Comparison of ENCODE assay signal across 8 cellular contexts in genomic region chr7:75879771-75880184, GRCh38. TPM values are rescaled to one million over a fixed set of nuclear protein-coding genes. Genes with fewer than 3 reads are reported as not detected.
DNase-seq lines count a peak whose midpoint lies in the region; ATAC-seq, FAIRE-seq and TF ChIP-seq lines count a peak whose summit lies in the region.

No MANE protein-coding gene starts in this region.

- H3K9me3 ChIP-seq in K562 (replicated peaks; ENCODE audit: control insufficient read depth, insufficient read depth, low read depth, low read length) (no peaks in the 10 kb centered on the region), lung (ENCODE audit: control insufficient read depth in 2 of 2, insufficient read depth in 1 of 2, low read length in 1 of 2) (no peaks in the 10 kb centered on the region)

- peak overlapping the region; percentile 65 for H3K4me3 ChIP-seq in K562
- peak overlapping the region; percentile 85 for H3K4me3 ChIP-seq in lung
- H3K4me3 ChIP-seq in urinary bladder (ENCODE audit: low read depth, low read length), result peak overlapping the region; percentile 69

- in situ Hi-C loops in K562 (cut with MboI), result no loop called here

- TF ChIP-seq POLR2A in K562 (conservative IDR thresholded peaks at IDR 0.05), result no peak

- peak; percentile 74 for TF ChIP-seq EP300 in K562 (IDR thresholded peaks at IDR 0.05; ENCODE audit: low read length)

- intact Hi-C loops in K562 (cut with micrococcal nuclease), result no loop called here

- POLR2A ChIA-PET in K562 (lab: Yijun Ruan, JAX), result interaction anchor here (1.3 kb wide), 1 partner anchor 22 kb away, joined by 5 read pairs; no protein-coding TSS in a partner anchor

- H3K4me1 ChIP-seq in K562 (replicated peaks in 1 of 2; ENCODE audit: control insufficient read depth in 2 of 2, insufficient read depth in 2 of 2, low read length in 2 of 2) (peaks cover 21 to 22% of the 10 kb centered on the region in 2 experiments), lung (ENCODE audit: control insufficient read depth in 2 of 2, insufficient read depth in 2 of 2, low read length in 2 of 2) (peaks cover 2 to 9% of the 10 kb centered on the region in 2 donors), urinary bladder (ENCODE audit: insufficient read depth) (no peaks in the 10 kb centered on the region)

- peak in 2 of 3 experiments; percentile 71 to 79 for DNase-seq in NCI-H1417 (lab: John Stamatoyannopoulos, UW)
- no peak for DNase-seq in NCI-H1417 treated with DMSO at 0.1 percent for 48 hours (lab: John Stamatoyannopoulos, UW)
- peak; percentile 43 for DNase-seq in NCI-H2171 treated with DMSO at 0.1 percent for 48 hours (lab: John Stamatoyannopoulos, UW)
- peak in 1 of 4 experiments; percentile 39 for DNase-seq in K562 (ENCODE audit: extremely low read depth in 1 of 4, low spot score in 3 of 4)
- no peak for DNase-seq in lung (ENCODE audit: low spot score)
- no peak for DNase-seq in GOT3 (lab: John Stamatoyannopoulos, UW)
- DNase-seq in HuH-7 (ENCODE audit: low spot score), result no peak

- H3K27ac ChIP-seq in K562 (ENCODE audit: extremely low read depth, low read depth, low read length) (peak overlapping the region; percentile 59; the same call in 2 of the 3 replicates), lung (ENCODE audit: low read depth in 1 of 2, low read length in 1 of 2) (peak overlapping the region in 1 of 2 donors; percentile 88), urinary bladder (ENCODE audit: low read depth) (no peak overlapping the region)

- H3K9ac ChIP-seq in K562 (ENCODE audit: insufficient read depth in 1 of 2, low read depth in 2 of 2, low read length in 2 of 2), result peak overlapping the region; percentile 72 to 99; a peak in 2 of 4 replicates

- H3K27me3 ChIP-seq in K562 (ENCODE audit: control insufficient read depth in 2 of 2, insufficient read depth in 2 of 2, low read length in 2 of 2), result no peaks in the 10 kb centered on the region
- no peaks in the 10 kb centered on the region for H3K27me3 ChIP-seq in lung (ENCODE audit: control insufficient read depth, insufficient read depth)

- TF ChIP-seq CTCF in K562 (IDR thresholded peaks at IDR 0.05 in 2 of 3, conservative IDR thresholded peaks at IDR 0.05 in 1 of 3; ENCODE audit: insufficient read depth in 2 of 3, low read depth in 1 of 3, low read length in 3 of 3) (no peak), lung (IDR thresholded peaks at IDR 0.05; ENCODE audit: control extremely low read depth, extremely low read depth) (no peak)

- BruUV-seq in K562 (replicated peaks; lab: Mats Ljungman, UMichigan), result TSS peak; percentile 59

- peaks cover 39% of the 10 kb centered on the region for H3K36me3 ChIP-seq in K562 (ENCODE audit: control insufficient read depth, insufficient read depth, low read length)
- peaks cover 0 to 27% of the 10 kb centered on the region in 2 donors for H3K36me3 ChIP-seq in lung (ENCODE audit: control insufficient read depth in 2 of 2, insufficient read depth in 2 of 2, low read length in 2 of 2)
- H3K36me3 ChIP-seq in urinary bladder (ENCODE audit: insufficient read depth), result peaks cover 2% of the 10 kb centered on the region

- peak overlapping the region; percentile 91 for H2AFZ ChIP-seq in K562 (ENCODE audit: low read depth, low read length)

- CTCF ChIA-PET in K562 (lab: Yijun Ruan, JAX; ENCODE audit: low intra/inter-chr PET ratio), result no interaction called here

- no peak for ATAC-seq in K562
- no peak for ATAC-seq in lung (ENCODE audit: insufficient read depth, low FRiP score)

- H3K79me2 ChIP-seq in K562 (ENCODE audit: control insufficient read depth, insufficient read depth, low read length), result peaks cover 18% of the 10 kb centered on the region

- FAIRE-seq in K562 (lab: Jason Lieb, UNC), result peak; percentile 11

- WGBS in K562 (ENCODE audit: insufficient coverage, low coverage, missing lambda C conversion rate), result under 1% methylated on average over 8 of the region's 8 CpGs
- WGBS in lung, 2 donors, result 7 to 12% methylated on average over 8 of the region's 8 CpGs
- WGBS in urinary bladder, result 10% methylated on average over 8 of the region's 8 CpGs

- peak overlapping the region; percentile 95 for H3K4me2 ChIP-seq in K562 (ENCODE audit: insufficient read depth, low read length)

- no peaks in the 10 kb centered on the region for H3K9me1 ChIP-seq in K562 (ENCODE audit: control insufficient read depth, insufficient read depth, low read length)

- TF ChIP-seq RAD21 in K562 (CRISPR knock-in tag; conservative IDR thresholded peaks at IDR 0.05 in 1 of 2, IDR thresholded peaks at IDR 0.05 in 1 of 2), result peak in 1 of 2 experiments; percentile 24; a peak in 1 of 4 replicates

- no peaks in the 10 kb centered on the region for H4K20me1 ChIP-seq in K562 (replicated peaks; ENCODE audit: control insufficient read depth, insufficient read depth, low read length)

TF ChIP-seq in K562, 482 proteins besides CTCF, POLR2A, EP300 and RAD21 (continues in another document):
- TF ChIP-seq ZNF830 (CRISPR knock-in tag; IDR thresholded peaks at IDR 0.05) (no peak), EWSR1 (IDR thresholded peaks at IDR 0.05; ENCODE audit: borderline replicate concordance, low read depth, partially characterized antibody) (no peak), ATF7 (IDR thresholded peaks at IDR 0.05) (peak; percentile 91), TAF1 (IDR thresholded peaks at IDR 0.05; ENCODE audit: control insufficient read depth, extremely low read depth, insufficient read depth, low read length, severe bottlenecking) (no peak), TEAD2 (tag; IDR thresholded peaks at IDR 0.05) (no peak), ZNF143 (CRISPR knock-in tag; IDR thresholded peaks at IDR 0.05) (0 out of 2 replicates have a peak, but pooled peaks have one; percentile 1), ZBTB12 (CRISPR knock-in tag; IDR thresholded peaks at IDR 0.05) (peak; percentile 61; the same call in 1 of the 2 replicates), CREM (IDR thresholded peaks at IDR 0.05; ENCODE audit: low read depth) (peak; percentile 93), ZSCAN32 (CRISPR knock-in tag; IDR thresholded peaks at IDR 0.05) (peak; percentile 88), SLC30A9 (CRISPR knock-in tag; IDR thresholded peaks at IDR 0.05) (no peak), RBFOX2 (IDR thresholded peaks at IDR 0.05; ENCODE audit: low read depth, low read length) (no peak), ELF4 (CRISPR knock-in tag; IDR thresholded peaks at IDR 0.05) (no peak), CXXC5 (CRISPR knock-in tag; IDR thresholded peaks at IDR 0.05) (peak; percentile 31; the same call in 1 of the 2 replicates)

RNA-seq across cellular contexts. Expression of gene RHBDD2, which starts 0.9 kb away (rescaled TPM):
- 22.0 and 61.8 TPM in 2 replicates for total RNA-seq in K562 (2011; cell fraction: chromatin; rRNA removed; ENCODE audit: low replicate concordance)
- total RNA-seq in K562 (2011; cell fraction: nucleolus; rRNA removed), result 61.1 and 68.0 TPM in 2 replicates
- 53.5 and 72.0 TPM in 2 replicates for total RNA-seq in K562 (2011; cell fraction: nucleoplasm; rRNA removed)
- total RNA-seq in K562 (2014; rRNA removed) (22.3 and 29.1 TPM in 2 replicates), K562 (2014; rRNA removed; fragmentation: Illumina TruSeq; extraction: Trizol) (11.0 and 11.8 TPM in 2 replicates), K562 (2015; rRNA removed; fragmentation: Illumina TruSeq; extraction: Trizol) (14.5 and 14.9 TPM in 2 replicates), K562 (2021) (33.6 and 36.7 TPM in 2 replicates), lung (100 to 1,000 TPM in 1 of 2 donors, 10 to 100 TPM in 1; 25.1 to 102 TPM), urinary bladder (10.1 TPM)
- polyA plus RNA-seq in K562 (2011; rRNA removed) (17.9 and 33.4 TPM in 2 replicates), K562 (2014; fragmentation: Illumina TruSeq; extraction: Trizol) (23.8 and 45.5 TPM in 2 replicates), K562 (2014; fragmentation: Nextera tagmentation; extraction: Ambion mirVana) (1 to 10 TPM; 3.3 to 5.4 TPM), K562 (2014; rRNA removed) (20.1 and 20.9 TPM in 2 replicates), lung (10 to 100 TPM; 67.0 to 97.1 TPM), urinary bladder (54.1 TPM)
- 31.3 and 72.7 TPM in 2 replicates for polyA plus RNA-seq in K562 (2011; cell fraction: cytosol; rRNA removed)
- polyA plus RNA-seq in K562 (2011; cell fraction: nucleus; rRNA removed), result 19.7 and 50.0 TPM in 2 replicates
- polyA plus RNA-seq in K562 (2012), result 37.9 and 107 TPM in 2 replicates
- polyA minus RNA-seq in K562 (2011; rRNA and poly(A)+ RNA removed), result 12.8 and 15.1 TPM in 2 replicates
- 20.8 and 31.7 TPM in 2 replicates for polyA minus RNA-seq in K562 (2011; cell fraction: cytosol; rRNA and poly(A)+ RNA removed)
- polyA minus RNA-seq in K562 (2011; cell fraction: nucleus; rRNA and poly(A)+ RNA removed), result 10.0 and 15.5 TPM in 2 replicates

RNA-seq across cellular contexts. Expression of gene POR, which starts 35.2 kb away (rescaled TPM):
- 102 and 236 TPM in 2 replicates for total RNA-seq in K562 (2011; cell fraction: chromatin; rRNA removed; ENCODE audit: low replicate concordance)
- 297 and 329 TPM in 2 replicates for total RNA-seq in K562 (2011; cell fraction: nucleolus; rRNA removed)
- 126 and 148 TPM in 2 replicates for total RNA-seq in K562 (2011; cell fraction: nucleoplasm; rRNA removed)
- 137 and 192 TPM in 2 replicates for total RNA-seq in K562 (2014; rRNA removed)
- total RNA-seq in K562 (2014; rRNA removed; fragmentation: Illumina TruSeq; extraction: Trizol), result 36.0 and 53.7 TPM in 2 replicates
- 40.8 and 42.0 TPM in 2 replicates for total RNA-seq in K562 (2015; rRNA removed; fragmentation: Illumina TruSeq; extraction: Trizol)
- 138 and 142 TPM in 2 replicates for total RNA-seq in K562 (2021)
- 33.8 and 51.7 TPM in 2 replicates for polyA plus RNA-seq in K562 (2011; rRNA removed)
- polyA plus RNA-seq in K562 (2011; cell fraction: cytosol; rRNA removed), result 42.7 and 139 TPM in 2 replicates
- 158 and 263 TPM in 2 replicates for polyA plus RNA-seq in K562 (2011; cell fraction: nucleus; rRNA removed)
- 72.0 and 103 TPM in 2 replicates for polyA plus RNA-seq in K562 (2012)
- polyA plus RNA-seq in K562 (2014; fragmentation: Illumina TruSeq; extraction: Trizol), result 75.6 and 89.8 TPM in 2 replicates
- polyA plus RNA-seq in K562 (2014; fragmentation: Nextera tagmentation; extraction: Ambion mirVana), result 10 to 100 TPM in 1 of 2 experiments, 1 to 10 TPM in 1; 4.7 to 10.6 TPM
- 67.5 and 76.6 TPM in 2 replicates for polyA plus RNA-seq in K562 (2014; rRNA removed)
- polyA minus RNA-seq in K562 (2011; rRNA and poly(A)+ RNA removed), result 24.0 and 27.0 TPM in 2 replicates
- polyA minus RNA-seq in K562 (2011; cell fraction: cytosol; rRNA and poly(A)+ RNA removed), result 76.6 and 85.5 TPM in 2 replicates
- polyA minus RNA-seq in K562 (2011; cell fraction: nucleus; rRNA and poly(A)+ RNA removed), result 41.2 and 50.2 TPM in 2 replicates
- 100 to 1,000 TPM; 111 to 284 TPM for total RNA-seq in lung
- polyA plus RNA-seq in lung, result 100 to 1,000 TPM; 243 to 305 TPM
- total RNA-seq in urinary bladder, result 33.2 TPM
- polyA plus RNA-seq in urinary bladder, result 103 TPM

Comparison
In these comparisons a context has a peak if more than half of its experiments do, and no peak if none do; other contexts are left out.
1. DNase-seq: peak in NCI-H1417 (2 of 3) and NCI-H2171 treated with DMSO at 0.1 percent for 48 hours (single experiment); none in NCI-H1417 treated with DMSO at 0.1 percent for 48 hours (single experiment), lung (single experiment), GOT3 (single experiment) and HuH-7 (single experiment).
2. Peak in every context shown above with its lines, with median percentiles within 50 percentile points of each other: H3K4me3 ChIP-seq.